In the genomic region with DNA sequence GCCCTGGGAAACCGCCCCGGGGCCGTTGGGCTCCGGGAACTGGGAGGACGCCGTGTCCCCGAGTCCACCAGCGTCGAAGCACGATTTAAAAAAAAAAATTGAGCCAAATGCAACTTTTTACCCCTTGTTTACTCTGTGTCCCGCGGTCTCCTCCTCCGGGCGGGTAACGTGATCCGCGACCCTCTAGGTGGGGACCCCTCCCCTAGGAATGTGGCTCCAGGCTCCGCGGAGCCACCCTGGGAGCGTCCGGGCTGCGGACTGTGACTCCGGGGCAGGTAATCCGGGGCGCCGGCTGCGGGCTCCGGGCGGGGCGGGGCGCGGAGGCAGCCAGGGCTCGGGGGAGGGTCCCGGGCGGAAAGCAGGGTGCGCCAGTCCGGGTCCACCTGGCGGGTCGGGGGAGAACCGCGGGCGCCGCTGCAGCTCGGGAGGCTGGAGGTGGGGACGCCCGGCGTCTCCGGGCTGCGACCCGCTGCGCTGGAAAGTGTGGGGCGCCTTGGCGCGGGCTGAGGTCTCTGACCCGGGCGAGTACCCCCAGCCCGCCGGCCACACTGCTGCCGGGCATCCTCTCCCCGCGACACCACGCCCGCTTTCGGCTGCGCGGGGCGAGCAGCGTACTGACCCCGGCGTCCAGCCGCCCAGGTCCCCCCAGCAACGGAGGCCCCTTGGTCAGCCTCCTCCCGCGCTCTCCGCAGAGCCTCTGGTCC, we compare ENCODE assay signal across 8 cellular contexts. TPM values are rescaled to one million over a fixed set of nuclear protein-coding genes. Genes with fewer than 3 reads are reported as not detected.
DNase-seq lines count a peak whose midpoint lies in the region; ATAC-seq, FAIRE-seq and TF ChIP-seq lines count a peak whose summit lies in the region.

No MANE protein-coding gene starts in this region.

- BruUV-seq in endothelial cell of umbilical vein (replicated peaks; lab: Mats Ljungman, UMichigan), result no TSS peak

- CTCF ChIA-PET in activated CD8-positive, alpha-beta memory T cell treated with anti-CD3 and anti-CD28 coated beads, Interleukin-2, amount 10 ng/mL, durations not matched to agents 7 days and 5 days (lab: Charles Lee), result interaction anchor here (0.9 to 2.0 kb wide), 4 partner anchors 11 to 46 kb away, joined by 3 to 7 read pairs (median 4); no protein-coding TSS in a partner anchor
- CTCF ChIA-PET in endothelial cell of umbilical vein (lab: Charles Lee), result interaction anchor here (1.2 to 2.1 kb wide), 4 partner anchors 24 to 47 kb away, joined by 5 to 9 read pairs (median 6); no protein-coding TSS in a partner anchor

- POLR2A ChIA-PET in endothelial cell of umbilical vein (lab: Charles Lee), result interaction anchor here (0.6 to 1.1 kb wide), 2 partner anchors 12 to 27 kb away, joined by 3 read pairs; no protein-coding TSS in a partner anchor

- no peaks in the 10 kb centered on the region for H4K20me1 ChIP-seq in endothelial cell of umbilical vein (replicated peaks; ENCODE audit: control insufficient read depth, extremely low read depth, insufficient read depth, low read length)

- no peaks in the 10 kb centered on the region for H3K27me3 ChIP-seq in endothelial cell of umbilical vein (ENCODE audit: control insufficient read depth in 2 of 2, insufficient read depth in 2 of 2, low read length in 2 of 2)
- H3K27me3 ChIP-seq in muscle layer of colon (ENCODE audit: control insufficient read depth in 1 of 2, insufficient read depth in 2 of 2, low read length in 2 of 2), result no peaks in the 10 kb centered on the region
- H3K27me3 ChIP-seq in transverse colon, result no peaks in the 10 kb centered on the region

- H3K9ac ChIP-seq in endothelial cell of umbilical vein (replicated peaks; ENCODE audit: extremely low read depth, insufficient read depth, low read length) (peak overlapping the region; percentile 91), muscle layer of colon (ENCODE audit: low read length) (no peak overlapping the region)

- H3K27me3 Mint-ChIP-seq in activated CD8-positive, alpha-beta memory T cell treated with anti-CD3 and anti-CD28 coated beads, Interleukin-2, amount 10 ng/mL, durations not matched to agents 7 days and 5 days, result no peaks in the 10 kb centered on the region

- H3K36me3 Mint-ChIP-seq in activated CD8-positive, alpha-beta memory T cell treated with anti-CD3 and anti-CD28 coated beads, Interleukin-2, amount 10 ng/mL, durations not matched to agents 7 days and 5 days, result peaks cover 27% of the 10 kb centered on the region

- no peak for FAIRE-seq in endothelial cell of umbilical vein (lab: Jason Lieb, UNC)

- H3K9me1 ChIP-seq in endothelial cell of umbilical vein (replicated peaks; ENCODE audit: control insufficient read depth, extremely low read depth, insufficient read depth, low read length), result no peaks in the 10 kb centered on the region

- peak overlapping the region; percentile 93 for H3K27ac Mint-ChIP-seq in activated CD8-positive, alpha-beta memory T cell treated with anti-CD3 and anti-CD28 coated beads, Interleukin-2, amount 10 ng/mL, durations not matched to agents 7 days and 5 days

- peaks cover 20% of the 10 kb centered on the region for H3K4me1 ChIP-seq in endothelial cell of umbilical vein (ENCODE audit: control insufficient read depth, extremely low read depth, insufficient read depth, low read length)
- H3K4me1 ChIP-seq in muscle layer of colon (ENCODE audit: insufficient read depth, low read length), result peaks cover 22% of the 10 kb centered on the region
- peaks cover 3 to 46% (median 28%) of the 10 kb centered on the region in 4 donors for H3K4me1 ChIP-seq in transverse colon

- H3K27ac ChIP-seq in endothelial cell of umbilical vein (ENCODE audit: insufficient read depth, low read depth, low read length), result peak overlapping the region; percentile 55
- H3K27ac ChIP-seq in muscle layer of colon (ENCODE audit: low read depth, low read length), result peak overlapping the region; percentile 86
- H3K27ac ChIP-seq in transverse colon, result peak overlapping the region; percentile 83 to 94 (median 92)

- H3K4me1 Mint-ChIP-seq in activated CD8-positive, alpha-beta memory T cell treated with anti-CD3 and anti-CD28 coated beads, Interleukin-2, amount 10 ng/mL, durations not matched to agents 7 days and 5 days, result peaks cover 47% of the 10 kb centered on the region

- DNase-seq in CMK (ENCODE audit: low read depth) (peak; percentile 17), LoVo (ENCODE audit: low spot score) (peak; percentile 34), endothelial cell of umbilical vein (ENCODE audit: low read depth, low spot score) (peak; percentile 12), transverse colon (peak; percentile 62)
- peak; percentile 60 for DNase-seq in activated CD8-positive, alpha-beta memory T cell treated with anti-CD3 and anti-CD28 coated beads, Interleukin-2, amount 10 ng/mL, durations not matched to agents 7 days and 5 days

- ATAC-seq in activated CD8-positive, alpha-beta memory T cell treated with anti-CD3 and anti-CD28 coated beads, Interleukin-2, amount 10 ng/mL, durations not matched to agents 7 days and 5 days, result peak; percentile 31
- ATAC-seq in HG03432 (IDR thresholded peaks at IDR 0.05; ENCODE audit: unreplicated experiment), result no peak
- ATAC-seq in HG02571 (IDR thresholded peaks at IDR 0.05; ENCODE audit: unreplicated experiment), result no peak

- peaks cover 0 to 6% of the 10 kb centered on the region in 2 experiments for H3K36me3 ChIP-seq in endothelial cell of umbilical vein (ENCODE audit: control insufficient read depth in 2 of 2, extremely low read depth in 1 of 2, insufficient read depth in 2 of 2, low read length in 2 of 2)
- no peaks in the 10 kb centered on the region for H3K36me3 ChIP-seq in muscle layer of colon (ENCODE audit: insufficient read depth, low read length)
- H3K36me3 ChIP-seq in transverse colon, result no peaks in the 10 kb centered on the region

- peaks cover 38% of the 10 kb centered on the region for H3K79me2 ChIP-seq in endothelial cell of umbilical vein (ENCODE audit: control insufficient read depth, insufficient read depth, low read length)

- H3K4me3 ChIP-seq in endothelial cell of umbilical vein (replicated peaks in 1 of 3; ENCODE audit: insufficient read depth in 1 of 3, low read depth in 1 of 3, low read length in 3 of 3) (peak overlapping the region; percentile 92 to 98 (median 96)), muscle layer of colon (ENCODE audit: low read depth in 1 of 2, low read length in 2 of 2) (peak overlapping the region; percentile 73 to 90), transverse colon (peak overlapping the region; percentile 93 to 100 (median 100))

- peak overlapping the region; percentile 94 for H2AFZ ChIP-seq in endothelial cell of umbilical vein (ENCODE audit: low read depth, low read length)

- peak in 1 of 2 donors; percentile 12 for TF ChIP-seq CTCF in endothelial cell of umbilical vein (IDR thresholded peaks at IDR 0.05; ENCODE audit: extremely low read depth in 1 of 2, insufficient read depth in 1 of 2, low read depth in 1 of 2, low read length in 2 of 2)
- peak in 1 of 5 experiments; percentile 19 for TF ChIP-seq CTCF in transverse colon (IDR thresholded peaks at IDR 0.05)

- dilution Hi-C loops in endothelial cell of umbilical vein (cut with MboI; ENCODE audit: extremely low pct_ligation_motif_present, low sequenced_read_pairs), result no loop called here

- peak overlapping the region; percentile 85 for H3K4me3 Mint-ChIP-seq in activated CD8-positive, alpha-beta memory T cell treated with anti-CD3 and anti-CD28 coated beads, Interleukin-2, amount 10 ng/mL, durations not matched to agents 7 days and 5 days

- 2% methylated on average over 52 of the region's 75 CpGs; no CpG with 5 or more reads in 1 of the 2 donors for WGBS in transverse colon (ENCODE audit: low coverage in 1 of 2), 2 donors

- intact Hi-C loops in endothelial cell of umbilical vein (cut with micrococcal nuclease), result loop anchor here (1.0 to 5.0 kb wide), 3 partner anchors 12 to 121 kb away; a partner anchor contains a TSS
- intact Hi-C loops in transverse colon (cut with DNase I; ENCODE audit: low total_unique reads), result no loop called here

- in situ Hi-C loops in transverse colon (cut with MboI; ENCODE audit: low pct_ligation_motif_present in 1 of 4, low pct_unique_long_range_greater_than_20kb in 1 of 4, low sequenced_read_pairs in 3 of 4), result no loop called here

- no peaks in the 10 kb centered on the region for H3K9me3 Mint-ChIP-seq in activated CD8-positive, alpha-beta memory T cell treated with anti-CD3 and anti-CD28 coated beads, Interleukin-2, amount 10 ng/mL, durations not matched to agents 7 days and 5 days (ENCODE audit: low read depth)

- TF ChIP-seq EP300 in transverse colon (IDR thresholded peaks at IDR 0.05; ENCODE audit: low read depth), result no peak

- H3K9me3 ChIP-seq in endothelial cell of umbilical vein (replicated peaks; ENCODE audit: control insufficient read depth, insufficient read depth, low read length), result no peaks in the 10 kb centered on the region
- no peaks in the 10 kb centered on the region for H3K9me3 ChIP-seq in muscle layer of colon (ENCODE audit: low read length)
- no peaks in the 10 kb centered on the region for H3K9me3 ChIP-seq in transverse colon

- TF ChIP-seq POLR2A in endothelial cell of umbilical vein (IDR thresholded peaks at IDR 0.05; ENCODE audit: low read depth, low read length) (peak; percentile 0), transverse colon (IDR thresholded peaks at IDR 0.05) (peak; percentile 27)

- H3K4me2 ChIP-seq in endothelial cell of umbilical vein (ENCODE audit: insufficient read depth, low read length), result peak overlapping the region; percentile 90

TF ChIP-seq in endothelial cell of umbilical vein, 7 proteins besides CTCF, POLR2A, EP300 and RAD21 (continues in another document):
- TF ChIP-seq, protein P1, sequence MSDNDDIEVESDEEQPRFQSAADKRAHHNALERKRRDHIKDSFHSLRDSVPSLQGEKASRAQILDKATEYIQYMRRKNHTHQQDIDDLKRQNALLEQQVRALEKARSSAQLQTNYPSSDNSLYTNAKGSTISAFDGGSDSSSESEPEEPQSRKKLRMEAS (IDR thresholded peaks at IDR 0.05; ENCODE audit: insufficient read depth, insufficient read length), result no peak
- TF ChIP-seq POLR2AphosphoS5 (IDR thresholded peaks at IDR 0.05; ENCODE audit: insufficient read depth, low read depth, low read length) (no peak), GATA2 (IDR thresholded peaks at IDR 0.05; ENCODE audit: insufficient read depth, insufficient read length, low read depth, low read length) (no peak)

RNA-seq across cellular contexts. Expression of a gene that starts 0.8 kb away (rescaled TPM):
- 100 to 1,000 TPM in 1 of 2 experiments, 10 to 100 TPM in 1; 77.5 to 102 TPM for total RNA-seq in activated CD8-positive, alpha-beta memory T cell treated with anti-CD3 and anti-CD28 coated beads, Interleukin-2, amount 10 ng/mL, durations not matched to agents 7 days and 5 days
- 47.3 and 47.5 TPM in 2 replicates for total RNA-seq in endothelial cell of umbilical vein
- 7.5 and 8.0 TPM in 2 replicates for polyA plus RNA-seq in endothelial cell of umbilical vein
- polyA plus RNA-seq in endothelial cell of umbilical vein (2011; cell fraction: cytosol; rRNA removed), result 7.0 and 7.4 TPM in 2 replicates
- 22.2 and 23.1 TPM in 2 replicates for polyA plus RNA-seq in endothelial cell of umbilical vein (2011; cell fraction: nucleus; rRNA removed)
- 9.5 and 19.9 TPM in 2 replicates for polyA plus RNA-seq in endothelial cell of umbilical vein (2012)
- polyA minus RNA-seq in endothelial cell of umbilical vein, result 50.8 and 55.4 TPM in 2 replicates
- 17.8 TPM for polyA minus RNA-seq in endothelial cell of umbilical vein (2011; cell fraction: cytosol; rRNA and poly(A)+ RNA removed)
- 96.2 and 138 TPM in 2 replicates for polyA minus RNA-seq in endothelial cell of umbilical vein (2011; cell fraction: nucleus; rRNA and poly(A)+ RNA removed)
- total RNA-seq in transverse colon, result 100 to 1,000 TPM in 1 of 4 donors, 10 to 100 TPM in 3; 31.8 to 126 (median 56.0) TPM

Comparison
In these comparisons a context has a peak if more than half of its experiments do, and no peak if none do; other contexts are left out.
1. DNase-seq: peak in every context shown above with its lines; median percentile 62 in transverse colon; 60 in activated CD8-positive, alpha-beta memory T cell treated with anti-CD3 and anti-CD28 coated beads, Interleukin-2, amount 10 ng/mL, durations not matched to agents 7 days and 5 days; 34 in LoVo; 17 in CMK; 12 in endothelial cell of umbilical vein.